24 cellular contexts compared by ENCODE assay signal in the genomic region with DNA sequence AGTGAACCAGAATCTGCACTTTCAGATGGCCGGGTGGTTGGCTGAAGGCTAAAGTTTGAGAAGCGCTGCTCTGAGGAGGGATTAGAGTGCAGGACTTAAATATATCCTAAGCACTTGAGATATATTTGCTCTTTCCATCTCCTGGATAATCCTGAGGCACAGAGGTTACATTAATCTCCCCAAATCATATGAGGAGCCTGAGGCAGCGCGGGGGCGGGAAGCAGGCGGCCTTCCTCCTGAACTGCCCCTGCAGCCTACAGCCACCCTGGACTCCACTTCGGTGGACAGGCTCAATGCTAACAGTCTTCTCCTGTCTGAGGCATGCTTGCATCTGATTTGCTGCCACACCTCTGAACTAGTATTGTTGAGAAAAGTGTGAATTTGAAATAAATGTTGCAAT.
DNase-seq lines count a peak whose midpoint lies in the region; ATAC-seq, FAIRE-seq and TF ChIP-seq lines count a peak whose summit lies in the region.
"Had no signal": no experiment of that assay in that cellular context is flagged by ENCODE, and none has a peak within 500 bp of the region (broad histone marks: within the 10 kb centered on the region; RNA-seq: fewer than 3 reads in every experiment).

No MANE protein-coding gene starts in this region.

- TF ChIP-seq EP300 in HepG2 (IDR thresholded peaks at IDR 0.05; ENCODE audit: low read depth in 2 of 2, low read length in 2 of 2): no peak
- TF ChIP-seq EP300 in HepG2 (CRISPR knock-in tag; IDR thresholded peaks at IDR 0.05; ENCODE audit: borderline replicate concordance): no peak
- no peak for TF ChIP-seq EP300 in sigmoid colon (IDR thresholded peaks at IDR 0.05)

- H4K20me1 ChIP-seq in HepG2 (ENCODE audit: insufficient read depth, low read length): no peaks in the 10 kb centered on the region

- no TSS peak for BruUV-seq in HepG2 (replicated peaks; lab: Mats Ljungman, UMichigan)

- TF ChIP-seq CTCF in HepG2 (CRISPR knock-in tag; IDR thresholded peaks at IDR 0.05) (no peak), right lobe of liver (IDR thresholded peaks at IDR 0.05) (no peak), sigmoid colon (IDR thresholded peaks at IDR 0.05) (no peak)

- no peak for FAIRE-seq in HepG2 (lab: Jason Lieb, UNC)
- FAIRE-seq: small intestine had no signal

- H3K27me3 ChIP-seq in HepG2 (ENCODE audit: control insufficient read depth in 1 of 2, insufficient read depth in 2 of 2, low read length in 2 of 2): no peaks in the 10 kb centered on the region; a peak in 1 of 5 replicates
- H3K27me3 ChIP-seq in right lobe of liver: no peaks in the 10 kb centered on the region
- H3K27me3 ChIP-seq in adipocyte (replicated peaks; ENCODE audit: control insufficient read depth, insufficient read depth, low read length): no peaks in the 10 kb centered on the region
- no peaks in the 10 kb centered on the region for H3K27me3 ChIP-seq in sigmoid colon
- H3K27me3 ChIP-seq: neutrophil, transverse colon had no signal

- ATAC-seq in HepG2 (no peak), right lobe of liver (no peak), GM18909 (IDR thresholded peaks at IDR 0.05; ENCODE audit: poor library complexity, unreplicated experiment) (no peak)
- ATAC-seq: left colon, SK-N-SH treated with all-trans-retinoic acid at 6 μM for 48 hours had no signal

- peaks cover 1 to 10% of the 10 kb centered on the region in 2 experiments; a peak in 2 of 5 replicates for H3K36me3 ChIP-seq in HepG2 (replicated peaks in 1 of 2; ENCODE audit: control insufficient read depth in 1 of 2, insufficient read depth in 2 of 2, low read length in 2 of 2)
- H3K36me3 ChIP-seq in right lobe of liver: no peaks in the 10 kb centered on the region
- peaks cover 52% of the 10 kb centered on the region for H3K36me3 ChIP-seq in adipocyte (ENCODE audit: control insufficient read depth, insufficient read depth, low read length, severe bottlenecking)
- peaks cover 0 to 31% (median 6%) of the 10 kb centered on the region in 4 donors for H3K36me3 ChIP-seq in sigmoid colon

- H3K79me2 ChIP-seq in HepG2 (ENCODE audit: insufficient read depth, low read length): no peaks in the 10 kb centered on the region

- no peak overlapping the region for H2AFZ ChIP-seq in HepG2 (ENCODE audit: low read length)

- no peak overlapping the region for H3K27ac ChIP-seq in HepG2 (ENCODE audit: extremely low read length, insufficient read depth, low read length)
- H3K27ac ChIP-seq in right lobe of liver: no peak overlapping the region
- peak overlapping the region in 2 of 4 donors; percentile 58 to 89 for H3K27ac ChIP-seq in sigmoid colon
- H3K27ac ChIP-seq: neutrophil, transverse colon had no signal

- CTCF ChIA-PET in HepG2 (lab: Yijun Ruan, JAX; ENCODE audit: low intra/inter-chr PET ratio, low total read pairs): no interaction called here

- no peak for DNase-seq in HepG2 (ENCODE audit: low spot score)
- no peak for DNase-seq in right lobe of liver
- DNase-seq in NCI-H524 treated with DMSO at 0.1 percent for 48 hours (lab: John Stamatoyannopoulos, UW): peak; percentile 39
- DNase-seq in adipocyte (ENCODE audit: low read depth): no peak
- DNase-seq in sigmoid colon: peak; percentile 54
- DNase-seq in central memory CD4-positive, alpha-beta T cell: no peak
- no peak for DNase-seq in AG08395 (ENCODE audit: low spot score)
- DNase-seq: activated B cell treated with CpG ODN at 0.5 μM for 24 hours; CD4-positive, CD25-positive, alpha-beta regulatory T cell; cerebellar nuclear complex; erythroblast; GDM1; Karpas-422; left colon; MV-4-11; NCI-H1694; NCI-H2171; NCI-H510A treated with DMSO at 0.1 percent for 48 hours; small intestine; stimulated activated CD4-positive, alpha-beta T cell treated with anti-CD3 and anti-CD28 coated beads, Interleukin-1b, Interleukin-23, amount 100 ng/mL, for 48 hours; transverse colon had no signal

- 92% methylated on average over 7 of the region's 7 CpGs for WGBS in HepG2 (ENCODE audit: low lambda C conversion rate)
- 92% methylated on average over 2 of the region's 7 CpGs for WGBS in right lobe of liver (ENCODE audit: insufficient coverage, low coverage, low lambda C conversion rate, missing lambda C conversion rate)
- 88 to 95% methylated on average over 7 of the region's 7 CpGs for WGBS in sigmoid colon, 2 donors

- H3K9ac ChIP-seq in HepG2 (ENCODE audit: insufficient read depth, low read depth, low read length): no peak overlapping the region
- peak overlapping the region; percentile 12 for H3K9ac ChIP-seq in adipocyte (ENCODE audit: low read length)

- POLR2A ChIA-PET in HepG2 (lab: Yijun Ruan, JAX): no interaction called here

- H3K9me3 ChIP-seq in HepG2 (ENCODE audit: low read length): no peaks in the 10 kb centered on the region
- no peaks in the 10 kb centered on the region for H3K9me3 ChIP-seq in right lobe of liver
- no peaks in the 10 kb centered on the region for H3K9me3 ChIP-seq in adipocyte (ENCODE audit: control insufficient read depth, low read length)
- H3K9me3 ChIP-seq in sigmoid colon: no peaks in the 10 kb centered on the region
- H3K9me3 ChIP-seq: neutrophil, transverse colon had no signal

- no peak overlapping the region for H3K4me2 ChIP-seq in HepG2 (ENCODE audit: low read depth, low read length)

- TF ChIP-seq RAD21 in HepG2 (CRISPR knock-in tag; IDR thresholded peaks at IDR 0.05): no peak

- intact Hi-C loops in HepG2 (cut with micrococcal nuclease; ENCODE audit: unreplicated experiment) (no loop called here), right lobe of liver (cut with DNase I) (no loop called here), sigmoid colon (cut with DNase I) (no loop called here)

- in situ Hi-C loops in HepG2 (cut with HindIII; ENCODE audit: extremely low pct_ligation_motif_present, low pct_unique_long_range_greater_than_20kb): no loop called here

- TF ChIP-seq POLR2A in HepG2 (IDR thresholded peaks at IDR 0.05; ENCODE audit: insufficient read depth in 1 of 2, low read depth in 2 of 2, low read length in 2 of 2) (no peak), right lobe of liver (IDR thresholded peaks at IDR 0.05) (no peak), sigmoid colon (IDR thresholded peaks at IDR 0.05) (no peak)

- peaks cover 7% of the 10 kb centered on the region for H3K4me1 ChIP-seq in HepG2 (ENCODE audit: insufficient read depth, low read length)
- H3K4me1 ChIP-seq in right lobe of liver: no peaks in the 10 kb centered on the region
- H3K4me1 ChIP-seq in adipocyte (ENCODE audit: control insufficient read depth, insufficient read depth, low read length): peaks cover 37% of the 10 kb centered on the region
- H3K4me1 ChIP-seq in sigmoid colon: peaks cover 0 to 35% (median 23%) of the 10 kb centered on the region in 4 donors

- H3K4me3 ChIP-seq in HepG2 (replicated peaks in 1 of 3; ENCODE audit: insufficient read depth in 1 of 3, low read depth in 2 of 3, low read length in 3 of 3) (no peak overlapping the region), right lobe of liver (no peak overlapping the region), adipocyte (ENCODE audit: low read length) (no peak overlapping the region), sigmoid colon (no peak overlapping the region)
- H3K4me3 ChIP-seq: transverse colon had no signal

TF ChIP-seq in HepG2, 621 proteins besides CTCF, POLR2A, EP300 and RAD21:
- TF ChIP-seq HNRNPK (IDR thresholded peaks at IDR 0.05; ENCODE audit: low read depth, low read length, poor library complexity, severe bottlenecking) (peak; percentile 54), ZNF572 (CRISPR knock-in tag; IDR thresholded peaks at IDR 0.05) (no peak)

Comparison
In these comparisons a context has a peak if more than half of its experiments do, and no peak if none do; other contexts are left out.
1. DNase-seq: peak in NCI-H524 treated with DMSO at 0.1 percent for 48 hours (single experiment) and sigmoid colon (single experiment); none in HepG2 (single experiment), right lobe of liver (0 of 3), adipocyte (single experiment), central memory CD4-positive, alpha-beta T cell (single experiment) and AG08395 (single experiment).